Comparison of ENCODE assay signal across 9 cellular contexts in the genomic region with DNA sequence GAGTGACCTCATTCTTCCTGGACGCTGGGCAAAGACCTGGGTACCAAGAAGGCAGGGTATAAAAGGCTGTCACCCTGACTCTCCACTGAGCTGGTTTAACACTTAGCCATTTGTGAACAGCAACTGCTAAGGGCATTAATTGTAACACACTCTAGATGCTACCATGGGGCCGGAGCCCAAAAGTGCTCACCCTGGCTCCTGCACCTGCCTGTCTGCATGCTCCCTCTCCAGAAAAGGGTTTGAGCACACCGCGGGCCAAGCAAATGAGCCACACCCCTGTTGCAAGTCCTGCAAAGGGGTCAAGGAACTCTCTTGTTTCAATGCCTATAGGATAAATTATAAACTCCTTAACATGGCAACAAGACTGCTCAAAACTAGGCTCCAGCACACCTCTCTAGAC.
"Had no signal": no experiment of that assay in that cellular context is flagged by ENCODE, and none has a peak within 500 bp of the region (broad histone marks: within the 10 kb centered on the region; RNA-seq: fewer than 3 reads in every experiment).

No MANE protein-coding gene starts in this region.

- H3K4me1 Mint-ChIP-seq: GM23338, H9, IgD-negative memory B cell had no signal

- H3K27me3 Mint-ChIP-seq: IgD-negative memory B cell had no signal

- H3K4me3 ChIP-seq: GM23338 had no signal

- H3K27ac ChIP-seq: HL-60 had no signal

- ATAC-seq: GM23338, HepG2 had no signal

- FAIRE-seq: H1, H54, HepG2 had no signal

- H3K4me3 Mint-ChIP-seq: GM23338, H9, IgD-negative memory B cell had no signal

- DNase-seq: H9, HCEC 1CT, KG1 had no signal

- H3K27ac Mint-ChIP-seq: GM23338, H9, IgD-negative memory B cell had no signal

- H3K4me2 ChIP-seq: GM23338 had no signal

- H3K36me3 Mint-ChIP-seq: IgD-negative memory B cell had no signal

- H2AFZ ChIP-seq: GM23338 had no signal
